ENCODE assay signal across 28 cellular contexts in the genomic region with DNA sequence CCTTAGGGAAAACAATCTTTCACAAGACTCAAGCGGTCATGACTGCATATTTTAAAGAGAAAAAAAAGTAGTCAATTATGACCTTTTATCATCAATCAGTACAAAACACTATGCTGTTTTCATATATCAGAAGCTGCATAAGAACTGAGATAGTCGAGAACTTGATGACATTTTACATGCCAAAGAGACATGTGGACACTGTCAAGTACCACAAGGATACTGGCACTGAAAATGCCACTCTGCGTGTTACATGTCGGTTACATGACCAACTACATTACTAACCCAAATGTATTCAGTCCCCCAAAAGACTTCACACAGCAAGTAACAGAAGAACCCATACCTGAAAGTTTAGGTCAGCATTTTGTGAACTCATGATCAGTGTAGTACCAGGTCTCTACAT.
"Had no signal": no experiment of that assay in that cellular context is flagged by ENCODE, and none has a peak within 500 bp of the region (broad histone marks: within the 10 kb centered on the region; RNA-seq: fewer than 3 reads in every experiment).

No MANE protein-coding gene starts in this region.

- FAIRE-seq: colon, TTC549 had no signal

- H3K27ac Mint-ChIP-seq: activated CD4-positive, alpha-beta T cell treated with anti-CD3 and anti-CD28 coated beads, Interleukin-2, amount 10 ng/mL, durations not matched to agents 7 days and 5 days; activated CD8-positive, alpha-beta memory T cell treated with anti-CD3 and anti-CD28 coated beads, Interleukin-2, amount 10 ng/mL, durations not matched to agents 7 days and 5 days; activated CD8-positive, alpha-beta T cell treated with anti-CD3 and anti-CD28 coated beads for 36 hours; activated naive CD4-positive, alpha-beta T cell treated with anti-CD3 and anti-CD28 coated beads, Interleukin-2, amount 50 U/mL, for 72 hours; immature natural killer cell; naive B cell; type B pancreatic cell had no signal

- H3K36me3 Mint-ChIP-seq: activated CD8-positive, alpha-beta memory T cell treated with anti-CD3 and anti-CD28 coated beads, Interleukin-2, amount 10 ng/mL, durations not matched to agents 7 days and 5 days; activated naive CD4-positive, alpha-beta T cell treated with anti-CD3 and anti-CD28 coated beads, Interleukin-2, amount 50 U/mL, for 72 hours; immature natural killer cell; naive B cell; type B pancreatic cell had no signal

- ATAC-seq: activated CD8-positive, alpha-beta memory T cell treated with anti-CD3 and anti-CD28 coated beads, Interleukin-2, amount 10 ng/mL, durations not matched to agents 7 days and 5 days; activated CD8-positive, alpha-beta T cell treated with anti-CD3 and anti-CD28 coated beads for 36 hours; activated naive CD4-positive, alpha-beta T cell treated with anti-CD3 and anti-CD28 coated beads, Interleukin-2, amount 50 U/mL, for 72 hours; esophagus mucosa; right lobe of liver had no signal

- H3K79me2 ChIP-seq: parathyroid adenoma had no signal

- H3K4me3 Mint-ChIP-seq: activated CD4-positive, alpha-beta T cell treated with anti-CD3 and anti-CD28 coated beads, Interleukin-2, amount 10 ng/mL, durations not matched to agents 7 days and 5 days; activated CD8-positive, alpha-beta memory T cell treated with anti-CD3 and anti-CD28 coated beads, Interleukin-2, amount 10 ng/mL, durations not matched to agents 7 days and 5 days; activated CD8-positive, alpha-beta T cell treated with anti-CD3 and anti-CD28 coated beads for 36 hours; central memory CD8-positive, alpha-beta T cell; immature natural killer cell; naive B cell; type B pancreatic cell had no signal

- H2AFZ ChIP-seq: parathyroid adenoma had no signal

- H3K27me3 ChIP-seq: adrenal gland, ascending aorta, brain microvascular endothelial cell, right lobe of liver, stomach, vagina had no signal

- H3K27me3 Mint-ChIP-seq: activated CD4-positive, alpha-beta T cell treated with anti-CD3 and anti-CD28 coated beads, Interleukin-2, amount 10 ng/mL, durations not matched to agents 7 days and 5 days; activated CD8-positive, alpha-beta memory T cell treated with anti-CD3 and anti-CD28 coated beads, Interleukin-2, amount 10 ng/mL, durations not matched to agents 7 days and 5 days; activated CD8-positive, alpha-beta T cell treated with anti-CD3 and anti-CD28 coated beads for 36 hours; central memory CD8-positive, alpha-beta T cell; naive B cell; type B pancreatic cell had no signal

- H3K4me1 ChIP-seq: adrenal gland, ascending aorta, parathyroid adenoma, right lobe of liver, vagina had no signal

- H3K9ac ChIP-seq: parathyroid adenoma had no signal

- H3K9me3 ChIP-seq: adrenal gland, ascending aorta, right lobe of liver, stomach, vagina had no signal

- H3K27ac ChIP-seq: adrenal gland, brain microvascular endothelial cell, parathyroid adenoma, right lobe of liver, skin epidermis, stomach, vagina, WERI-Rb-1 had no signal

- DNase-seq: activated CD4-positive, alpha-beta T cell treated with anti-CD3 and anti-CD28 coated beads, Interleukin-2, amount 10 ng/mL, durations not matched to agents 7 days and 5 days; activated CD4-positive, CD25-positive, alpha-beta regulatory T cell treated with anti-CD3 and anti-CD28 coated beads, Interleukin-2, amount 50 U/mL, for 72 hours; activated CD8-positive, alpha-beta memory T cell treated with anti-CD3 and anti-CD28 coated beads, Interleukin-2, amount 10 ng/mL, durations not matched to agents 7 days and 5 days; activated CD8-positive, alpha-beta T cell treated with anti-CD3 and anti-CD28 coated beads for 36 hours; activated effector memory CD4-positive, alpha-beta T cell treated with anti-CD3 and anti-CD28 coated beads, Interleukin-2, amount 50 U/mL, for 16 hours; activated T-cell treated with anti-CD3 and anti-CD28 coated beads for 4 hours; brain microvascular endothelial cell; effector memory CD4-positive, alpha-beta T cell; immature natural killer cell; kidney glomerular epithelial cell; mesendoderm; naive B cell; right lobe of liver; stimulated activated CD4-positive, alpha-beta T cell treated with anti-CD3 and anti-CD28 coated beads, Interleukin-1b, Interleukin-23, amount 100 ng/mL, for 48 hours; stomach; T-helper 1 cell; WERI-Rb-1 had no signal

- H3K36me3 ChIP-seq: adrenal gland, ascending aorta, brain microvascular endothelial cell, right lobe of liver, stomach, vagina, WERI-Rb-1 had no signal

- H3K4me3 ChIP-seq: right lobe of liver, skin epidermis, stomach, vagina had no signal

- H3K4me1 Mint-ChIP-seq: activated CD4-positive, alpha-beta T cell treated with anti-CD3 and anti-CD28 coated beads, Interleukin-2, amount 10 ng/mL, durations not matched to agents 7 days and 5 days; activated CD8-positive, alpha-beta memory T cell treated with anti-CD3 and anti-CD28 coated beads, Interleukin-2, amount 10 ng/mL, durations not matched to agents 7 days and 5 days; central memory CD8-positive, alpha-beta T cell; immature natural killer cell; naive B cell had no signal
